ENCODE assay signal across 11 cellular contexts in the genomic region with DNA sequence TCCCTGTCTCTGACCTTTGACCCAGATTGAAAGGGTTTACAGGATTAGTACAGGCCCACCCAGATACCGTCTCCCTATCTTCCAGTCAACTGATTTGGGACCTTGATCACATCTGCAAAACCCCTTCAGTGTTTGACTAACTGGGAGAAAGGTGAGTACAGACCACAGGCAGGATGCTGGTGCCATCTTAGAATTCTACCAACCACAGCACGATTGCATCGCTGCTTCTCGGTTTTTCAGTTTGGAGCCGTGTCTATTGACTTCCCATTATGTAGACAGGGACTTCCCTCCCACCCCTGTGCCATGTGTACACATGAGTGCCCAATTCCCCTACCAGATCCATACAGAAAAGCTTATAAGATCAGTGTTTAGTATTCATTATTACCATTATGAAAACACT.
"Had no signal": no experiment of that assay in that cellular context is flagged by ENCODE, and none has a peak within 500 bp of the region (broad histone marks: within the 10 kb centered on the region; RNA-seq: fewer than 3 reads in every experiment).

No MANE protein-coding gene starts in this region.

- H3K4me2 ChIP-seq: hepatocyte had no signal

- H2AFZ ChIP-seq: hepatocyte had no signal

- H3K9me3 Mint-ChIP-seq: activated T-cell treated with anti-CD3 and anti-CD28 coated beads, Interleukin-2, amount 50 U/mL, for 24 hours had no signal

- H3K4me3 Mint-ChIP-seq: activated T-cell treated with anti-CD3 and anti-CD28 coated beads, Interleukin-2, amount 50 U/mL, for 24 hours; endodermal cell; nephron progenitor cell had no signal

- DNase-seq: activated CD4-positive, alpha-beta T cell treated with anti-CD3 and anti-CD28 coated beads, Interleukin-2, amount 50 U/mL, for 4 hours; activated effector memory CD4-positive, alpha-beta T cell treated with anti-CD3 and anti-CD28 coated beads, Interleukin-2, amount 50 U/mL, for 16 hours; activated T-cell treated with anti-CD3 and anti-CD28 coated beads, Interleukin-2, amount 50 U/mL, for 24 hours; brain microvascular endothelial cell; endodermal cell; erythroblast; nephron progenitor cell; substantia nigra; transverse colon had no signal

- H3K79me2 ChIP-seq: hepatocyte had no signal

- H3K36me3 ChIP-seq: brain microvascular endothelial cell, transverse colon had no signal

- H3K27ac Mint-ChIP-seq: activated T-cell treated with anti-CD3 and anti-CD28 coated beads, Interleukin-2, amount 50 U/mL, for 24 hours; endodermal cell; nephron progenitor cell had no signal

- H3K27me3 ChIP-seq: hepatocyte, transverse colon had no signal

- H3K4me3 ChIP-seq: hepatocyte, transverse colon had no signal

- H3K27me3 Mint-ChIP-seq: activated T-cell treated with anti-CD3 and anti-CD28 coated beads, Interleukin-2, amount 50 U/mL, for 24 hours had no signal

- H3K9me3 ChIP-seq: transverse colon had no signal

- ATAC-seq: activated naive CD4-positive, alpha-beta T cell treated with anti-CD3 and anti-CD28 coated beads, Interleukin-2, amount 50 U/mL, for 72 hours had no signal

- H3K27ac ChIP-seq: brain microvascular endothelial cell, hepatocyte, transverse colon had no signal
